31 cellular contexts compared by ENCODE assay signal in genomic region chr9:73265876-73266275, GRCh38.
"Had no signal": no experiment of that assay in that cellular context is flagged by ENCODE, and none has a peak within 500 bp of the region (broad histone marks: within the 10 kb centered on the region; RNA-seq: fewer than 3 reads in every experiment).

No MANE protein-coding gene starts in this region.

- ATAC-seq: activated CD8-positive, alpha-beta T cell treated with anti-CD3 and anti-CD28 coated beads, Interleukin-2, amount 10 ng/mL, durations not matched to agents 7 days and 5 days; activated naive CD4-positive, alpha-beta T cell treated with anti-CD3 and anti-CD28 coated beads, Interleukin-2, amount 50 U/mL, for 72 hours; K562; Panc1; Right ventricle myocardium inferior; T-cell had no signal

- H3K4me3 ChIP-seq: K562, SK-N-MC had no signal

- H3K4me1 Mint-ChIP-seq: T-cell had no signal

- H3K36me3 Mint-ChIP-seq: activated naive CD4-positive, alpha-beta T cell treated with anti-CD3 and anti-CD28 coated beads, Interleukin-2, amount 50 U/mL, for 72 hours; T-cell had no signal

- H3K4me3 Mint-ChIP-seq: activated CD8-positive, alpha-beta T cell treated with anti-CD3 and anti-CD28 coated beads, Interleukin-2, amount 10 ng/mL, durations not matched to agents 7 days and 5 days; T-cell had no signal

- H3K27ac ChIP-seq: SK-N-MC, VCaP had no signal

- DNase-seq: activated CD4-positive, alpha-beta T cell treated with anti-CD3 and anti-CD28 coated beads for 4 hours; activated CD4-positive, alpha-beta T cell treated with anti-CD3 and anti-CD28 coated beads, Interleukin-2, amount 50 U/mL, for 4 hours; activated CD4-positive, CD25-positive, alpha-beta regulatory T cell; activated CD8-positive, alpha-beta memory T cell treated with anti-CD3 and anti-CD28 coated beads, Interleukin-2, amount 50 U/mL, for 48 hours; activated CD8-positive, alpha-beta T cell treated with anti-CD3 and anti-CD28 coated beads, Interleukin-2, amount 10 ng/mL, durations not matched to agents 7 days and 5 days; activated effector memory CD4-positive, alpha-beta T cell treated with Interleukin-2 at 50 U/mL for 16 hours; activated naive CD4-positive, alpha-beta T cell treated with Interleukin-2 at 50 U/mL for 16 hours; activated T-cell treated with anti-CD3 and anti-CD28 coated beads, Interleukin-2, amount 50 U/mL, for 1 hour; anterior cingulate cortex; central memory CD4-positive, alpha-beta T cell; Karpas-422; MM.1S; NCI-H1105; NCI-H1436; NCI-H1694 treated with DMSO at 0.1 percent for 48 hours; NCI-H2029 treated with DMSO at 0.1 percent for 48 hours; NCI-H2227 treated with DMSO at 0.1 percent for 48 hours; NCI-H446 treated with DMSO at 0.1 percent for 48 hours; NCI-H526 treated with DMSO at 0.1 percent for 48 hours; NCI-H82; NK-92 treated with Interleukin-12 subunit alpha and Interleukin-12 subunit beta, amount 100 ng/mL, for 24 hours; OCI-M1; RPMI8226; T-cell; T-helper 2 cell had no signal

- FAIRE-seq: K562 had no signal

- H3K27ac Mint-ChIP-seq: activated CD8-positive, alpha-beta T cell treated with anti-CD3 and anti-CD28 coated beads, Interleukin-2, amount 10 ng/mL, durations not matched to agents 7 days and 5 days; activated naive CD4-positive, alpha-beta T cell treated with anti-CD3 and anti-CD28 coated beads, Interleukin-2, amount 50 U/mL, for 72 hours; T-cell had no signal

- H3K9me3 Mint-ChIP-seq: activated naive CD4-positive, alpha-beta T cell treated with anti-CD3 and anti-CD28 coated beads, Interleukin-2, amount 50 U/mL, for 72 hours; T-cell had no signal
